ENCODE assay signal across 18 cellular contexts in the genomic region with DNA sequence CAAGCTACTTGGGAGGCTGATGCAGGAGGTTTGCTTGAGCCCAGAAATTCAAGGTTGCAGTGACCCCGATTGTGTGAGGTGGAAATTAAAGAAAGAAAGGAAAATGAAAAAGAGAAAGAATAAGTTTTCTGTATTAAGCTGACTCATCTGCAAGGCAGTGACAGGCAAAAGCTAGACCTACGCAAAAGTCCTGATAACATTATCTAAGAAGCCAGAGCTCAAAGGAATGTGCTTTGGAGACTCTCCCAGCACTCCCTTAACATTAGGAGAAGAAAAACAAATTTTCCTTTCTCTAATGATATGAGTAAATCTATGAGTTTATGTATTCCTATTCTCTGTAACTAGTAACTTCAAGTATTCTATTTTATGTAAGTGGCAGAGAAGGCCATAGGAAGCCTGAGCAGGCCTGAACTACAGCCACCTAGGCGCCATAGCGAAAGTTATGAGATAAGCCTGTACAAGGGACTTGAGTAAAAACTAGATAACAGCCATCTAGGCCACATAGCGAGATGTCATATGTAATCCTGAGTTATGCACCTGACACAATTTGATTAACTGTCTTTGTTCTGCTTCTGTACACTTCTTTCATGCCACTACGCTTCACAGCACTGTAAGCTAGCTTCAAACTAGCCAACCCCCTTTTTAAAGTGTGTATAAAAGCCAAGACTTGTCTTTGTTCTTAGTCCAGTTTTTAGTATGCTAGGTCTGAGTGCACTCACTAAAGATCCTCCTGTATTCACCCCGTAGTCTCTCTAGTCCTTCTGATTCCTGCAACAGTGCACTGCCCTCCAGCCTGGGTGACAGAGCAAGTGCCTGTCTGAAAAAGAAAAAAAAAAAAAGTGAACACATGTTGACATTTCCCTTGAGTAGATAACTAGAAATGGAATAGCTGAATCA. TPM values are rescaled to one million over a fixed set of nuclear protein-coding genes. Genes with fewer than 3 reads are reported as not detected.
DNase-seq lines count a peak whose midpoint lies in the region; ATAC-seq and TF ChIP-seq lines count a peak whose summit lies in the region.
"Had no signal": no experiment of that assay in that cellular context is flagged by ENCODE, and none has a peak within 500 bp of the region (broad histone marks: within the 10 kb centered on the region; RNA-seq: fewer than 3 reads in every experiment).

No MANE protein-coding gene starts in this region.

- H3K36me3 ChIP-seq in HEK293 (ENCODE audit: control insufficient read depth in 2 of 2, insufficient read depth in 1 of 2, low read length in 2 of 2), result no peaks in the 10 kb centered on the region
- H3K36me3 ChIP-seq: sigmoid colon, SJCRH30, thoracic aorta had no signal

- no peak for TF ChIP-seq CTCF in HEK293 (tag by site-specific recombination; IDR thresholded peaks at IDR 0.05)
- TF ChIP-seq CTCF in foreskin keratinocyte (conservative IDR thresholded peaks at IDR 0.05), result no peak

- H3K4me1 ChIP-seq in HEK293 (ENCODE audit: control insufficient read depth, insufficient read depth, low read length) (no peaks in the 10 kb centered on the region), foreskin keratinocyte (no peaks in the 10 kb centered on the region)
- H3K4me1 ChIP-seq: sigmoid colon, SJCRH30 had no signal

- DNase-seq in CMK (ENCODE audit: low read depth) (peak; percentile 15), RPMI7951 (ENCODE audit: low read depth) (peak; percentile 8), foreskin keratinocyte (peak; percentile 13 to 55), NCI-H187 treated with DMSO at 0.1 percent for 48 hours (lab: John Stamatoyannopoulos, UW) (no peak), activated T-cell treated with anti-CD3 and anti-CD28 coated beads for 4 hours (no peak)
- DNase-seq: activated naive CD8-positive, alpha-beta T cell treated with anti-CD3 and anti-CD28 coated beads, Interleukin-2, amount 50 U/mL, for 24 hours; NCI-H1105; NCI-H2227 treated with DMSO at 0.1 percent for 48 hours; occipital lobe; sigmoid colon; stimulated activated CD4-positive, alpha-beta T cell treated with anti-CD3 and anti-CD28 coated beads, Interleukin-4, amount 100 ng/mL, for 1 hour; stimulated activated CD8-positive, alpha-beta memory T cell treated with anti-CD3 and anti-CD28 coated beads, Interleukin-4, amount 100 ng/mL, for 48 hours; T1000 had no signal

- H3K9me3 ChIP-seq in HEK293 (ENCODE audit: control insufficient read depth, insufficient read depth, low read depth, low read length), result no peaks in the 10 kb centered on the region
- H3K9me3 ChIP-seq: SJCRH30 had no signal

- H3K27me3 ChIP-seq in foreskin keratinocyte, result no peaks in the 10 kb centered on the region
- H3K27me3 ChIP-seq: sigmoid colon, SJCRH30 had no signal

- ATAC-seq in foreskin keratinocyte, result no peak
- ATAC-seq in HG03039 (IDR thresholded peaks at IDR 0.05; ENCODE audit: unreplicated experiment), result no peak
- ATAC-seq in HG03139 (IDR thresholded peaks at IDR 0.05; ENCODE audit: unreplicated experiment), result no peak
- ATAC-seq: activated naive CD8-positive, alpha-beta T cell treated with anti-CD3 and anti-CD28 coated beads, Interleukin-2, amount 50 U/mL, for 24 hours had no signal

- CTCF ChIA-PET in HEK293 (lab: Yijun Ruan, JAX), result no interaction called here

- H3K27ac ChIP-seq in HEK293 (ENCODE audit: extremely low read depth, low read depth, low read length) (no peak overlapping the region), foreskin keratinocyte (no peak overlapping the region)
- H3K27ac ChIP-seq: sigmoid colon, SJCRH30, thoracic aorta had no signal

- no peak overlapping the region for H3K4me3 ChIP-seq in HEK293 (ENCODE audit: low read depth, low read length)
- H3K4me3 ChIP-seq: sigmoid colon, SJCRH30, thoracic aorta had no signal

- POLR2A ChIA-PET in HEK293 (lab: Yijun Ruan, JAX), result no interaction called here

TF ChIP-seq in HEK293, 187 proteins besides CTCF, POLR2A, EP300 and RAD21 (continues in another document):
- TF ChIP-seq, protein P1, sequence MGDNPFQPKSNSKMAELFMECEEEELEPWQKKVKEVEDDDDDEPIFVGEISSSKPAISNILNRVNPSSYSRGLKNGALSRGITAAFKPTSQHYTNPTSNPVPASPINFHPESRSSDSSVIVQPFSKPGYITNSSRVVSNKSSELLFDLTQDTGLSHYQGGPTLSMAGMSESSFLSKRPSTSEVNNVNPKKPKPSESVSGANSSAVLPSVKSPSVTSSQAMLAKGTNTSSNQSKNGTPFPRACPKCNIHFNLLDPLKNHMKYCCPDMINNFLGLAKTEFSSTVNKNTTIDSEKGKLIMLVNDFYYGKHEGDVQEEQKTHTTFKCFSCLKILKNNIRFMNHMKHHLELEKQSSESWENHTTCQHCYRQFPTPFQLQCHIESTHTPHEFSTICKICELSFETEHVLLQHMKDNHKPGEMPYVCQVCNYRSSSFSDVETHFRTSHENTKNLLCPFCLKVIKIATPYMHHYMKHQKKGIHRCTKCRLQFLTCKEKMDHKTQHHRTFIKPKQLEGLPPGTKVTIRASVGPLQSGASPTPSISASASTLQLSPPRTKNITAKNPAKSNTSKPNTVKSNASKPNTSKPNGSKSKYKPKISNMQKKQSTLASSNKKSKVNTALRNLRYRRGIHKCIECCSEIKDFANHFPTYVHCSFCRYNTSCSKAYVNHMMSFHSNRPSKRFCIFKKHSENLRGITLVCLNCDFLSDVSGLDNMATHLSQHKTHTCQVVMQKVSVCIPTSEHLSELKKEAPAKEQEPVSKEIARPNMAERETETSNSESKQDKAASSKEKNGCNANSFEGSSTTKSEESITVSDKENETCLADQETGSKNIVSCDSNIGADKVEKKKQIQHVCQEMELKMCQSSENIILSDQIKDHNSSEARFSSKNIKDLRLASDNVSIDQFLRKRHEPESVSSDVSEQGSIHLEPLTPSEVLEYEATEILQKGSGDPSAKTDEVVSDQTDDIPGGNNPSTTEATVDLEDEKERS (tag by site-specific recombination; IDR thresholded peaks at IDR 0.05), result peak; percentile 98
- TF ChIP-seq RBAK (tag by site-specific recombination; IDR thresholded peaks at IDR 0.05) (no peak), ZFP37 (tag by site-specific recombination; IDR thresholded peaks at IDR 0.05) (no peak), ZNF184 (tag by site-specific recombination; IDR thresholded peaks at IDR 0.05) (peak; percentile 54; the same call in 1 of the 2 replicates), ZNF174 (tag by site-specific recombination; IDR thresholded peaks at IDR 0.05) (no peak), ZNF391 (tag by site-specific recombination; IDR thresholded peaks at IDR 0.05; ENCODE audit: borderline replicate concordance, low read depth) (0 out of 2 replicates have a peak, but pooled peaks have one; percentile 52), ZNF416 (tag by site-specific recombination; IDR thresholded peaks at IDR 0.05) (0 out of 2 replicates have a peak, but pooled peaks have one; percentile 44), ZNF501 (tag by site-specific recombination; IDR thresholded peaks at IDR 0.05) (0 out of 2 replicates have a peak, but pooled peaks have one; percentile 36), TRIM28 (IDR thresholded peaks at IDR 0.05; ENCODE audit: borderline replicate concordance, low read length) (peak; percentile 97; the same call in 1 of the 2 replicates)
- TF ChIP-seq, protein P2, sequence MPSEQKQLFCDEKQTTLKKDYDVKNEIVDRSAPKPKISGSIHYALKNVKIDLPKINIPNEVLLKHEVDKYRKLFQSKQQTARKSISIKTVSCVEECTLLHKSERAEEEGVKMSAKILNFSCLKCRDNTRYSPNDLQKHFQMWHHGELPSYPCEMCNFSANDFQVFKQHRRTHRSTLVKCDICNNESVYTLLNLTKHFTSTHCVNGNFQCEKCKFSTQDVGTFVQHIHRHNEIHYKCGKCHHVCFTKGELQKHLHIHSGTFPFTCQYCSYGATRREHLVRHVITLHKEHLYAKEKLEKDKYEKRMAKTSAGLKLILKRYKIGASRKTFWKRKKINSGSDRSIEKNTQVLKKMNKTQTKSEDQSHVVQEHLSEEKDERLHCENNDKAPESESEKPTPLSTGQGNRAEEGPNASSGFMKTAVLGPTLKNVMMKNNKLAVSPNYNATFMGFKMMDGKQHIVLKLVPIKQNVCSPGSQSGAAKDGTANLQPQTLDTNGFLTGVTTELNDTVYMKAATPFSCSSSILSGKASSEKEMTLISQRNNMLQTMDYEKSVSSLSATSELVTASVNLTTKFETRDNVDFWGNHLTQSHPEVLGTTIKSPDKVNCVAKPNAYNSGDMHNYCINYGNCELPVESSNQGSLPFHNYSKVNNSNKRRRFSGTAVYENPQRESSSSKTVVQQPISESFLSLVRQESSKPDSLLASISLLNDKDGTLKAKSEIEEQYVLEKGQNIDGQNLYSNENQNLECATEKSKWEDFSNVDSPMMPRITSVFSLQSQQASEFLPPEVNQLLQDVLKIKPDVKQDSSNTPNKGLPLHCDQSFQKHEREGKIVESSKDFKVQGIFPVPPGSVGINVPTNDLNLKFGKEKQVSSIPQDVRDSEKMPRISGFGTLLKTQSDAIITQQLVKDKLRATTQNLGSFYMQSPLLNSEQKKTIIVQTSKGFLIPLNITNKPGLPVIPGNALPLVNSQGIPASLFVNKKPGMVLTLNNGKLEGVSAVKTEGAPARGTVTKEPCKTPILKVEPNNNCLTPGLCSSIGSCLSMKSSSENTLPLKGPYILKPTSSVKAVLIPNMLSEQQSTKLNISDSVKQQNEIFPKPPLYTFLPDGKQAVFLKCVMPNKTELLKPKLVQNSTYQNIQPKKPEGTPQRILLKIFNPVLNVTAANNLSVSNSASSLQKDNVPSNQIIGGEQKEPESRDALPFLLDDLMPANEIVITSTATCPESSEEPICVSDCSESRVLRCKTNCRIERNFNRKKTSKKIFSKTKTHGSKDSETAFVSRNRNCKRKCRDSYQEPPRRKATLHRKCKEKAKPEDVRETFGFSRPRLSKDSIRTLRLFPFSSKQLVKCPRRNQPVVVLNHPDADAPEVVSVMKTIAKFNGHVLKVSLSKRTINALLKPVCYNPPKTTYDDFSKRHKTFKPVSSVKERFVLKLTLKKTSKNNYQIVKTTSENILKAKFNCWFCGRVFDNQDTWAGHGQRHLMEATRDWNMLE (tag by site-specific recombination; conservative IDR thresholded peaks at IDR 0.05; ENCODE audit: low read depth), result 0 out of 2 replicates have a peak, but pooled peaks have one; percentile 50
- TF ChIP-seq, protein P3, sequence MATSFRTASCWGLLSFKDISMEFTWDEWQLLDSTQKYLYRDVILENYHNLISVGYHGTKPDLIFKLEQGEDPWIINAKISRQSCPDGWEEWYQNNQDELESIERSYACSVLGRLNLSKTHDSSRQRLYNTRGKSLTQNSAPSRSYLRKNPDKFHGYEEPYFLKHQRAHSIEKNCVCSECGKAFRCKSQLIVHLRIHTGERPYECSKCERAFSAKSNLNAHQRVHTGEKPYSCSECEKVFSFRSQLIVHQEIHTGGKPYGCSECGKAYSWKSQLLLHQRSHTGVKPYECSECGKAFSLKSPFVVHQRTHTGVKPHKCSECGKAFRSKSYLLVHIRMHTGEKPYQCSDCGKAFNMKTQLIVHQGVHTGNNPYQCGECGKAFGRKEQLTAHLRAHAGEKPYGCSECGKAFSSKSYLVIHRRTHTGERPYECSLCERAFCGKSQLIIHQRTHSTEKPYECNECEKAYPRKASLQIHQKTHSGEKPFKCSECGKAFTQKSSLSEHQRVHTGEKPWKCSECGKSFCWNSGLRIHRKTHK (tag by site-specific recombination; IDR thresholded peaks at IDR 0.05), result peak; percentile 57

RNA-seq across cellular contexts. Expression of a gene that starts 9.4 kb away (rescaled TPM):
- 115 and 124 TPM in 2 replicates for total RNA-seq in RPMI7951 (2014; rRNA removed; shearing (Covaris generic))
- 60.3 and 79.8 TPM in 2 replicates for total RNA-seq in foreskin keratinocyte
- polyA plus RNA-seq in foreskin keratinocyte, result 53.2 and 79.2 TPM in 2 replicates

Comparison
In these comparisons a context has a peak if more than half of its experiments do, and no peak if none do; other contexts are left out.
1. DNase-seq: peak in CMK (single experiment), RPMI7951 (single experiment) and foreskin keratinocyte (2 of 2); none in NCI-H187 treated with DMSO at 0.1 percent for 48 hours (single experiment) and activated T-cell treated with anti-CD3 and anti-CD28 coated beads for 4 hours (single experiment).